ENCODE assay signal across 8 cellular contexts in the genomic region with DNA sequence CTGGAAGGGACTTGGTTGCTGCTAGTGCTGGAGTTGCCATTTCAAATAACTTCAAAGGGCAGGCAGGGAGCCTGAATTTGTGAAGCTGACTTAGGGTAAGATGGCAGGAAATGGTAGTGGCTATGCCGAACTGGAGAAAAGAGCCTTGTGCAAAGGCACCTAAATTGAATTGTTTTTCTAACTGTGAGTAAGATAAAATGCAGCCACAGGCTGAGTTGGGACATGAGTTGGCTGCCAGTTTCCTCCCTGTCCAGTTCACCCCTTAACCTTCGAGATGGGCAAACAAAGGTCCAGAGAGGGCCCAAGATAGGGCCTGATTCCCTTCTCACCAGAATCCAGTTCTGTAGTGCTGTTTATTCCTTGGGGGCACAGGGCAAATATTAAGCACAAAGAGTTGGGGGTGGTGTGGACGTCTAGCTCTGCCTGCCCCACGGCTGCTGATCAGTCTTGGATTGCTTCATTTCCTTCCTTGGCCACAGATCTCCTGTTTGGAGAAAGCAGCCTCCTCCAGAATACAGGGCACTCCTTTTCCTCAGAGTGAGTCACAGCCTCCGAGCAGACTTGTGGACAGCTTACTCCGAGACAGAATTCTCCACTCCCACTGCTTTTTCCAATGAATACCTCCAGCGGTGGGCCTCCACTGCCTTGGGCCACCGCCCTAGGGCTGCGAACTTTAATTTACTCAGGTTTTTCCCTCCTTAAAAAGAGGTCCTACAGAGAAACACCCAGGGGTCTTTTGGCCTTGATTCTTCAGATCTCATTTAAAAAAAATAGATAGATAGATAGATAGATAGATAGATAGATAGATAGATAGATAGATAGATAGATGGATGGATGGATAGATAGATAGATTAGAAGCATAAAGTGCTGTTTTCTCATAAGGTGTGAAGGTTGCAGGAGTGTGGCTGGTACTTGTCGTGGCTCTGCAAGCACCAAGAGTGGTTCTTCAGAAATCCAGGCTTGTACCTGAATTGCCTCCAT. TPM values are rescaled to one million over a fixed set of nuclear protein-coding genes. Genes with fewer than 3 reads are reported as not detected.
DNase-seq lines count a peak whose midpoint lies in the region; ATAC-seq lines count a peak whose summit lies in the region.

No MANE protein-coding gene starts in this region.

- ATAC-seq in GM18498 (IDR thresholded peaks at IDR 0.05; ENCODE audit: unreplicated experiment) = no peak
- ATAC-seq in HG02970 (IDR thresholded peaks at IDR 0.05; ENCODE audit: low FRiP score, unreplicated experiment) = no peak

- H3K36me3 ChIP-seq in stomach smooth muscle (ENCODE audit: control insufficient read depth in 2 of 2, insufficient read depth in 2 of 2, low read length in 2 of 2) = no peaks in the 10 kb centered on the region

- peaks cover 3 to 4% of the 10 kb centered on the region in 2 donors for H3K27me3 ChIP-seq in stomach smooth muscle (ENCODE audit: control insufficient read depth in 1 of 2, insufficient read depth in 2 of 2, low read length in 2 of 2)

- H3K9me3 ChIP-seq in stomach smooth muscle (ENCODE audit: control insufficient read depth in 2 of 2, low read length in 2 of 2) = no peaks in the 10 kb centered on the region

- peak; percentile 46 for DNase-seq in Ammon's horn (ENCODE audit: low spot score)
- peak; percentile 96 for DNase-seq in M059J (ENCODE audit: low read depth)
- DNase-seq in inferior parietal cortex (ENCODE audit: extremely low spot score) = peak; percentile 45
- no peak for DNase-seq in DMS153 (lab: John Stamatoyannopoulos, UW)

- no peak overlapping the region for H3K9ac ChIP-seq in stomach smooth muscle (ENCODE audit: low read length in 2 of 2)

- H3K27ac ChIP-seq in angular gyrus (ENCODE audit: low read depth, low read length) = peak overlapping the region; percentile 76
- no peak overlapping the region for H3K27ac ChIP-seq in stomach smooth muscle (ENCODE audit: low read length)

- H3K4me1 ChIP-seq in stomach smooth muscle (ENCODE audit: control insufficient read depth, insufficient read depth, low read length) = peaks cover 8% of the 10 kb centered on the region

- H3K4me3 ChIP-seq in stomach smooth muscle (ENCODE audit: low read length in 2 of 2) = peak overlapping the region; percentile 64 to 69

RNA-seq across cellular contexts. Expression of a gene that starts 18.4 kb away (rescaled TPM):
- 51.7 and 70.1 TPM in 2 replicates for total RNA-seq in M059J (2014; rRNA removed; shearing (Covaris generic))

RNA-seq across cellular contexts. Expression of a gene that starts 42.9 kb away (rescaled TPM):
- total RNA-seq in M059J (2014; rRNA removed; shearing (Covaris generic)) = 11.5 and 16.9 TPM in 2 replicates
